ENCODE assay signal across 11 cellular contexts in the genomic region with DNA sequence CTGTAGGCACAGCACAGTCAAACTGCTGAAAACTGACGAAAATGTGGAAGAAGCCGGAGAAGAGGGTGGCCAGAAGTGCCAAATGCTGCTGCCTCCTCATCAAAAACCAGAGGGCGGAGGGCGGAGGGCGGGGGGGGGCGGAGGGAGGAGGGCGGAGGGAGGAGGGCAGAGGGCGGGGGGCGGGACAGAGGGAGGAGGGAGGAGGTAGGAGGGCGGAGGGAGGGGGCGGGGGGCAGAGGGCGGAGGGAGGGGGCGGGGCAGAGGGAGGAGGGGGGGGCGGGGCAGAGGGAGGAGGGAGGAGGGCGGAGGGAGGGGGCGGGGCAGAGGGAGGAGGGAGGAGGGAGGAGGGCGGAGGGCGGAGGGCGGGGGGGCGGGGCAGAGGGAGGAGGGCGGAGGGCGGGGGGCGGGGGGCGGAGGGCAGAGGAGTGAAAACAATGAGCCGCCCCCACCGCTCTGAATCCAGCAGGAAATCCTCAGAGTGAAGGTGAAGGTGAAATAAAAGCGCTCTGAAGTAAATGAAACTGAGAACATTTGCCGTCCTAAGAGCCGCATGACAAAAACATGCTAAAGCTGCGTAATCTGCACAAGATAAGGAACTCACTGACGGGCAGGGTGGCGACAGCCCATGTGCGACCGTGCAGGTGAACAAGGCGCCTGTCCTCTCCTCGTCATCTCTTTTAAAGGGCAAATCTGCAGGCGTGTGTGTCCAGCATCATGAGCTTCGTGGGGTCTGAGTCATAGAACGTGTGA. TPM values are rescaled to one million over a fixed set of nuclear protein-coding genes. Genes with fewer than 3 reads are reported as not detected.
DNase-seq lines count a peak whose midpoint lies in the region; ATAC-seq, FAIRE-seq and TF ChIP-seq lines count a peak whose summit lies in the region.
"Had no signal": no experiment of that assay in that cellular context is flagged by ENCODE, and none has a peak within 500 bp of the region (broad histone marks: within the 10 kb centered on the region; RNA-seq: fewer than 3 reads in every experiment).

No MANE protein-coding gene starts in this region.

- no peak for TF ChIP-seq POLR2A in GM12891 (IDR thresholded peaks at IDR 0.05; ENCODE audit: low read depth, low read length)

- H3K4me1 Mint-ChIP-seq in T-helper 17 cell (peaks cover 12% of the 10 kb centered on the region), type B pancreatic cell (ENCODE audit: unreplicated experiment) (no peaks in the 10 kb centered on the region)
- peaks cover 16% of the 10 kb centered on the region for H3K4me1 Mint-ChIP-seq in activated naive CD8-positive, alpha-beta T cell treated with anti-CD3 and anti-CD28 coated beads, Interleukin-2, amount 50 U/mL, for 24 hours
- H3K4me1 Mint-ChIP-seq: mesothelial cell of epicardium had no signal

- H3K4me3 Mint-ChIP-seq in T-helper 17 cell (peak overlapping the region; percentile 63), type B pancreatic cell (no peak overlapping the region)
- H3K4me3 Mint-ChIP-seq in activated naive CD8-positive, alpha-beta T cell treated with anti-CD3 and anti-CD28 coated beads, Interleukin-2, amount 50 U/mL, for 24 hours, result no peak overlapping the region
- H3K4me3 Mint-ChIP-seq: mesothelial cell of epicardium had no signal

- H3K27ac Mint-ChIP-seq in T-helper 17 cell, result peak overlapping the region; percentile 2
- no peak overlapping the region for H3K27ac Mint-ChIP-seq in activated naive CD8-positive, alpha-beta T cell treated with anti-CD3 and anti-CD28 coated beads, Interleukin-2, amount 50 U/mL, for 24 hours
- no peak overlapping the region for H3K27ac Mint-ChIP-seq in type B pancreatic cell
- H3K27ac Mint-ChIP-seq: mesothelial cell of epicardium had no signal

- no peaks in the 10 kb centered on the region for H3K9me3 ChIP-seq in T-helper 17 cell (ENCODE audit: control insufficient read depth, low read length, poor library complexity, severe bottlenecking)

- TF ChIP-seq CTCF in type B pancreatic cell (conservative IDR thresholded peaks at IDR 0.05), result no peak

- FAIRE-seq in GM12891 (lab: Jason Lieb, UNC), result no peak
- FAIRE-seq in HTR-8/SVneo (lab: Jason Lieb, UNC), result no peak

- DNase-seq in DMS53 (lab: John Stamatoyannopoulos, UW) (peak; percentile 14), DMS53 treated with DMSO at 0.1 percent for 48 hours (lab: John Stamatoyannopoulos, UW; ENCODE audit: unreplicated experiment) (no peak), T-helper 17 cell (no peak), GM12891 (ENCODE audit: insufficient read length, low spot score) (no peak), type B pancreatic cell (ENCODE audit: extremely low spot score, unreplicated experiment) (no peak), HTR-8/SVneo (ENCODE audit: insufficient read length, low spot score) (no peak)
- DNase-seq in activated naive CD8-positive, alpha-beta T cell treated with anti-CD3 and anti-CD28 coated beads, Interleukin-2, amount 50 U/mL, for 24 hours, result no peak
- DNase-seq in stimulated activated CD4-positive, alpha-beta T cell treated with anti-CD3 and anti-CD28 coated beads, Interleukin-15, amount 100 ng/mL, for 48 hours (ENCODE audit: low read depth in 2 of 2), result peak; percentile 23 to 33
- DNase-seq: amygdala, T-helper 9 cell had no signal

- H3K36me3 Mint-ChIP-seq in T-helper 17 cell (ENCODE audit: low read depth) (peaks cover 5% of the 10 kb centered on the region), type B pancreatic cell (no peaks in the 10 kb centered on the region)
- peaks cover 5% of the 10 kb centered on the region for H3K36me3 Mint-ChIP-seq in activated naive CD8-positive, alpha-beta T cell treated with anti-CD3 and anti-CD28 coated beads, Interleukin-2, amount 50 U/mL, for 24 hours (ENCODE audit: low read depth)

- peak; percentile 69 for ATAC-seq in T-helper 17 cell
- ATAC-seq in activated naive CD8-positive, alpha-beta T cell treated with anti-CD3 and anti-CD28 coated beads, Interleukin-2, amount 50 U/mL, for 24 hours, result peak; percentile 51

- peaks cover 9% of the 10 kb centered on the region for H3K9me3 Mint-ChIP-seq in activated naive CD8-positive, alpha-beta T cell treated with anti-CD3 and anti-CD28 coated beads, Interleukin-2, amount 50 U/mL, for 24 hours
- H3K9me3 Mint-ChIP-seq in type B pancreatic cell, result peaks cover 13% of the 10 kb centered on the region

- peaks cover 13% of the 10 kb centered on the region for H3K27me3 Mint-ChIP-seq in T-helper 17 cell
- H3K27me3 Mint-ChIP-seq in activated naive CD8-positive, alpha-beta T cell treated with anti-CD3 and anti-CD28 coated beads, Interleukin-2, amount 50 U/mL, for 24 hours, result peaks cover 20% of the 10 kb centered on the region
- H3K27me3 Mint-ChIP-seq in type B pancreatic cell, result peaks cover 41% of the 10 kb centered on the region

TF ChIP-seq in GM12891, 5 proteins besides CTCF, POLR2A, EP300 and RAD21:
- TF ChIP-seq SPI1 (IDR thresholded peaks at IDR 0.05; ENCODE audit: low read depth, low read length), result no peak
- no peak for TF ChIP-seq POLR2AphosphoS5 (IDR thresholded peaks at IDR 0.05; ENCODE audit: low read depth, low read length)
- no peak for TF ChIP-seq TAF1 (IDR thresholded peaks at IDR 0.05; ENCODE audit: low read depth, low read length)
- TF ChIP-seq POU2F2 (IDR thresholded peaks at IDR 0.05; ENCODE audit: low read depth, low read length), result no peak
- no peak for TF ChIP-seq PAX5 (IDR thresholded peaks at IDR 0.05; ENCODE audit: insufficient read depth, low read length, severe bottlenecking)

RNA-seq across cellular contexts. Expression of a gene that starts 22.6 kb away (rescaled TPM):
- total RNA-seq in T-helper 17 cell, result 1 to 10 TPM; 3.2 to 4.4 TPM
- polyA plus RNA-seq in GM12891 (2012; ENCODE audit: low read depth, missing spikeins), result 15.1 TPM
- 8.9 and 9.4 TPM in 2 replicates for total RNA-seq in type B pancreatic cell (ENCODE audit: low replicate concordance)

Comparison
In these comparisons a context has a peak if more than half of its experiments do, and no peak if none do; other contexts are left out.
1. DNase-seq: peak in DMS53 (single experiment) and stimulated activated CD4-positive, alpha-beta T cell treated with anti-CD3 and anti-CD28 coated beads, Interleukin-15, amount 100 ng/mL, for 48 hours (2 of 2); none in DMS53 treated with DMSO at 0.1 percent for 48 hours (single experiment), T-helper 17 cell (0 of 3), activated naive CD8-positive, alpha-beta T cell treated with anti-CD3 and anti-CD28 coated beads, Interleukin-2, amount 50 U/mL, for 24 hours (single experiment), GM12891 (single experiment), type B pancreatic cell (single experiment) and HTR-8/SVneo (single experiment).